In the genomic region with DNA sequence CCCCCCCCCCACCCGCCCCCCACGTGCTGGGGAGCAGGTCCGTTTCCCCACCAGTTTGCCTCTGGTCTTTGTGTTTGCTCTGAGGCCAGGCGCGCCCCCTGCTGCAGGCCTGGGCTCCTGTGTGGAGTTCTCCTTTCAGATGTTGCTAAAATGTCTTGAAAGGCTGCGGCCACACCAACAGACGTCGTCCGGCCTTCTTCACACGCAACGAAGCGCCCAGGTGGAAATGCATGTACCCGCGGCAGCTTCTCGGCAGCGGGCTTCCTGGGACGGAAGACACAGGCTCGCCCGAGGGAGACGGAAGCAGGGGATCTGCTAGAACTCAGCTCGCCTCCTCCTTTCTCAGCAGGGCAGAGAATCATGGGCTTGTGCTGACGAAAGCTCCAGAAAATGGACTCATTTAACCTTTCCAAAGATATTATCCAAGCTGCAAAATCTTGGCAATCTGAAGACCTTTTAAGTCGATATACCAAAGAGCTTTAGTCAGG, we compare ENCODE assay signal across 9 cellular contexts.
DNase-seq lines count a peak whose midpoint lies in the region; ATAC-seq and TF ChIP-seq lines count a peak whose summit lies in the region.
"Had no signal": no experiment of that assay in that cellular context is flagged by ENCODE, and none has a peak within 500 bp of the region (broad histone marks: within the 10 kb centered on the region; RNA-seq: fewer than 3 reads in every experiment).

No MANE protein-coding gene starts in this region.

- intact Hi-C loops in Right ventricle myocardium inferior (cut with DNase I): loop anchor here (2.0 kb wide), 1 partner anchor 222 kb away; no protein-coding TSS in a partner anchor

- DNase-seq in NCI-H1436 (lab: John Stamatoyannopoulos, UW): peak; percentile 69
- DNase-seq in NCI-H1436 treated with DMSO at 0.1 percent for 48 hours (lab: John Stamatoyannopoulos, UW): no peak
- peak; percentile 94 for DNase-seq in NCI-H510A treated with DMSO at 0.1 percent for 48 hours (lab: John Stamatoyannopoulos, UW)
- peak; percentile 54 for DNase-seq in activated naive CD8-positive, alpha-beta T cell treated with anti-CD3 and anti-CD28 coated beads for 36 hours
- peak; percentile 92 for DNase-seq in Right ventricle myocardium inferior (ENCODE audit: missing footprints)
- no peak for DNase-seq in DMS114 treated with DMSO at 0.1 percent for 48 hours (lab: John Stamatoyannopoulos, UW; ENCODE audit: unreplicated experiment)

- H3K27me3 Mint-ChIP-seq in activated naive CD8-positive, alpha-beta T cell treated with anti-CD3 and anti-CD28 coated beads for 36 hours: peaks cover 52% of the 10 kb centered on the region

- ATAC-seq in HG02970 (IDR thresholded peaks at IDR 0.05; ENCODE audit: low FRiP score, unreplicated experiment): peak; percentile 63
- ATAC-seq in Right ventricle myocardium inferior: peak; percentile 81
- ATAC-seq: A549 had no signal

- H3K9me3 ChIP-seq in neutrophil: no peaks in the 10 kb centered on the region
- H3K9me3 ChIP-seq: A549 had no signal

- H3K27ac ChIP-seq in neutrophil: peak overlapping the region; percentile 84
- H3K27ac ChIP-seq: A549 had no signal

- peak overlapping the region; percentile 64 for H3K4me3 Mint-ChIP-seq in activated naive CD8-positive, alpha-beta T cell treated with anti-CD3 and anti-CD28 coated beads for 36 hours

- peaks cover 11% of the 10 kb centered on the region for H3K4me1 Mint-ChIP-seq in activated naive CD8-positive, alpha-beta T cell treated with anti-CD3 and anti-CD28 coated beads for 36 hours

- H3K36me3 ChIP-seq in neutrophil: no peaks in the 10 kb centered on the region

- no peak overlapping the region for H3K27ac Mint-ChIP-seq in activated naive CD8-positive, alpha-beta T cell treated with anti-CD3 and anti-CD28 coated beads for 36 hours

- H3K36me3 Mint-ChIP-seq in activated naive CD8-positive, alpha-beta T cell treated with anti-CD3 and anti-CD28 coated beads for 36 hours: no peaks in the 10 kb centered on the region

- TF ChIP-seq CTCF in neutrophil (IDR thresholded peaks at IDR 0.05): peak; percentile 59

- H3K4me1 ChIP-seq in neutrophil (ENCODE audit: control insufficient read depth in 1 of 2, insufficient read depth in 1 of 2, low read depth in 1 of 2, low read length in 1 of 2): peaks cover 18 to 22% of the 10 kb centered on the region in 2 experiments

- H3K9me3 Mint-ChIP-seq in activated naive CD8-positive, alpha-beta T cell treated with anti-CD3 and anti-CD28 coated beads for 36 hours: no peaks in the 10 kb centered on the region

- H3K27me3 ChIP-seq in neutrophil: no peaks in the 10 kb centered on the region

- H3K4me3 ChIP-seq in neutrophil (ENCODE audit: low read depth in 1 of 2, low read length in 1 of 2): peak overlapping the region; percentile 51 to 68
- H3K4me3 ChIP-seq: A549 had no signal

Comparison
In these comparisons a context has a peak if more than half of its experiments do, and no peak if none do; other contexts are left out.
1. DNase-seq: peak in NCI-H1436 (single experiment), NCI-H510A treated with DMSO at 0.1 percent for 48 hours (single experiment), activated naive CD8-positive, alpha-beta T cell treated with anti-CD3 and anti-CD28 coated beads for 36 hours (single experiment) and Right ventricle myocardium inferior (single experiment); none in NCI-H1436 treated with DMSO at 0.1 percent for 48 hours (single experiment) and DMS114 treated with DMSO at 0.1 percent for 48 hours (single experiment).